ENCODE assay signal across 1 cellular context in the genomic region with DNA sequence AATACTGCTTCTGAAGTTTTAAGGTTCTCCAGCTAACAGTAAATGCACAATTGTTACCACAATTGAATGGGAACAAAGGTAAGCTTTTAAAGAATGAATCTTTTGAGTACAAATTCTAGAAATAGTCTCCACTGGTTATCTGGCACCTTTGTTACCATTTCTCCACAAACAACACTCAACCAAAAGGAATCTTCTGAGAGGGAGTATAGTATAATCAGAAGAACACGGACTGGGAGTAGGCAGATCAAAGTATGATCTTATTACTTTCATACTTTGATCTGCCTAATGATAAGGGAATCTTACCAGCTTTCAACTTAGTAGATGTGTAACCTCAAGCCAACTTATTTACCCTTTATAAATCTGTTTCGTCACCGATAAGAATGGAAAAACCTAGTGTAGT.
TF ChIP-seq lines count a peak whose summit lies in the region.

No MANE protein-coding gene starts in this region.

TF ChIP-seq in HCT116, 20 proteins besides CTCF, POLR2A, EP300 and RAD21 (continued from another document):
- TF ChIP-seq, protein P1, sequence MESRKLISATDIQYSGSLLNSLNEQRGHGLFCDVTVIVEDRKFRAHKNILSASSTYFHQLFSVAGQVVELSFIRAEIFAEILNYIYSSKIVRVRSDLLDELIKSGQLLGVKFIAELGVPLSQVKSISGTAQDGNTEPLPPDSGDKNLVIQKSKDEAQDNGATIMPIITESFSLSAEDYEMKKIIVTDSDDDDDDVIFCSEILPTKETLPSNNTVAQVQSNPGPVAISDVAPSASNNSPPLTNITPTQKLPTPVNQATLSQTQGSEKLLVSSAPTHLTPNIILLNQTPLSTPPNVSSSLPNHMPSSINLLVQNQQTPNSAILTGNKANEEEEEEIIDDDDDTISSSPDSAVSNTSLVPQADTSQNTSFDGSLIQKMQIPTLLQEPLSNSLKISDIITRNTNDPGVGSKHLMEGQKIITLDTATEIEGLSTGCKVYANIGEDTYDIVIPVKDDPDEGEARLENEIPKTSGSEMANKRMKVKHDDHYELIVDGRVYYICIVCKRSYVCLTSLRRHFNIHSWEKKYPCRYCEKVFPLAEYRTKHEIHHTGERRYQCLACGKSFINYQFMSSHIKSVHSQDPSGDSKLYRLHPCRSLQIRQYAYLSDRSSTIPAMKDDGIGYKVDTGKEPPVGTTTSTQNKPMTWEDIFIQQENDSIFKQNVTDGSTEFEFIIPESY (IDR thresholded peaks at IDR 0.05; ENCODE audit: extremely low read depth, insufficient replicate concordance, low read length) = no peak
- TF ChIP-seq ZNF274 (IDR thresholded peaks at IDR 0.05; ENCODE audit: low read depth, low read length) (no peak), EZH2phosphoT487 (IDR thresholded peaks at IDR 0.05; ENCODE audit: borderline replicate concordance) (no peak)
